In the genomic region with DNA sequence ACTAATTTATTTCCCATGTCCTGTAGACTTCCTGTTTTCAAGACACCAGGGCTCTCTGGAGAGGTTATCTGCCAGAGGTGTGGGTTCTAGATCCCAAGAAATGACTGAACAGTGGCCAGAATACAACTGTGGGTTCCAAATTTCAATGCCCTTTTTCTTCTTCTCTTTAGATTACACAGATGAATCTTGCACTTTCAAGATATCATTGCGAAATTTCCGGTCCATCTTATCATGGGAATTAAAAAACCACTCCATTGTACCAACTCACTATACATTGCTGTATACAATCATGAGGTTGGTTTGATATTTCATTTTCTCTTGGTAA, we compare ENCODE assay signal across 12 cellular contexts. TPM values are rescaled to one million over a fixed set of nuclear protein-coding genes. Genes with fewer than 3 reads are reported as not detected.
A peak's percentile ranks its signal among the peaks of the same experiment; 100 is the strongest.
DNase-seq lines count a peak whose midpoint lies in the region; ATAC-seq lines count a peak whose summit lies in the region.
"Had no signal": no experiment of that assay in that cellular context is flagged by ENCODE, and none has a peak within 500 bp of the region (broad histone marks: within the 10 kb centered on the region; RNA-seq: fewer than 3 reads in every experiment).

No MANE protein-coding gene starts in this region.

- H3K4me3 Mint-ChIP-seq in activated naive CD4-positive, alpha-beta T cell treated with anti-CD3 and anti-CD28 coated beads, Interleukin-2, amount 10 ng/mL, durations not matched to agents 7 days and 5 days: no peak overlapping the region
- H3K4me3 Mint-ChIP-seq in T-cell: peak overlapping the region; percentile 54 to 74 (median 56)
- H3K4me3 Mint-ChIP-seq in dendritic cell treated with granulocyte-macrophage colony-stimulating factor and Interleukin-4, amounts not matched to agents 40 ng/mL and 50 ng/mL, for 4 days: no peak overlapping the region
- H3K4me3 Mint-ChIP-seq in stimulated activated naive CD8-positive, alpha-beta T cell treated with anti-CD3 and anti-CD28 coated beads, Interleukin-15, amount 100 ng/mL, for 72 hours: peak overlapping the region; percentile 82 to 86
- H3K4me3 Mint-ChIP-seq: mesothelial cell of epicardium had no signal

- intact Hi-C loops in dendritic cell treated with granulocyte-macrophage colony-stimulating factor and Interleukin-4, amounts not matched to agents 40 ng/mL and 50 ng/mL, for 4 days (cut with micrococcal nuclease): loop anchor here (10.0 kb wide), 1 partner anchor 200 kb away; no protein-coding TSS in a partner anchor

- DNase-seq in activated naive CD4-positive, alpha-beta T cell treated with anti-CD3 and anti-CD28 coated beads, Interleukin-2, amount 10 ng/mL, durations not matched to agents 7 days and 5 days: no peak
- DNase-seq in activated naive CD4-positive, alpha-beta T cell (lab: John Stamatoyannopoulos, UW): no peak
- DNase-seq in T-cell: no peak
- DNase-seq in stimulated activated naive CD8-positive, alpha-beta T cell treated with anti-CD3 and anti-CD28 coated beads, Interleukin-15, amount 100 ng/mL, for 72 hours: no peak
- DNase-seq: activated CD8-positive, alpha-beta memory T cell treated with anti-CD3 and anti-CD28 coated beads for 24 hours; DMS79; NCI-H2227 treated with DMSO at 0.1 percent for 48 hours had no signal

- H3K27me3 Mint-ChIP-seq in activated naive CD4-positive, alpha-beta T cell treated with anti-CD3 and anti-CD28 coated beads, Interleukin-2, amount 10 ng/mL, durations not matched to agents 7 days and 5 days: no peaks in the 10 kb centered on the region
- no peaks in the 10 kb centered on the region for H3K27me3 Mint-ChIP-seq in T-cell
- no peaks in the 10 kb centered on the region for H3K27me3 Mint-ChIP-seq in dendritic cell treated with granulocyte-macrophage colony-stimulating factor and Interleukin-4, amounts not matched to agents 40 ng/mL and 50 ng/mL, for 4 days
- H3K27me3 Mint-ChIP-seq in stimulated activated naive CD8-positive, alpha-beta T cell treated with anti-CD3 and anti-CD28 coated beads, Interleukin-15, amount 100 ng/mL, for 72 hours: no peaks in the 10 kb centered on the region

- H3K36me3 Mint-ChIP-seq in activated naive CD4-positive, alpha-beta T cell treated with anti-CD3 and anti-CD28 coated beads, Interleukin-2, amount 10 ng/mL, durations not matched to agents 7 days and 5 days: peaks cover 77% of the 10 kb centered on the region
- H3K36me3 Mint-ChIP-seq in T-cell: peaks cover 68% of the 10 kb centered on the region
- peaks cover 80% of the 10 kb centered on the region for H3K36me3 Mint-ChIP-seq in dendritic cell treated with granulocyte-macrophage colony-stimulating factor and Interleukin-4, amounts not matched to agents 40 ng/mL and 50 ng/mL, for 4 days (ENCODE audit: low read depth)

- no peaks in the 10 kb centered on the region for H3K9me3 Mint-ChIP-seq in activated naive CD4-positive, alpha-beta T cell treated with anti-CD3 and anti-CD28 coated beads, Interleukin-2, amount 10 ng/mL, durations not matched to agents 7 days and 5 days
- no peaks in the 10 kb centered on the region for H3K9me3 Mint-ChIP-seq in T-cell
- H3K9me3 Mint-ChIP-seq in dendritic cell treated with granulocyte-macrophage colony-stimulating factor and Interleukin-4, amounts not matched to agents 40 ng/mL and 50 ng/mL, for 4 days: no peaks in the 10 kb centered on the region
- no peaks in the 10 kb centered on the region for H3K9me3 Mint-ChIP-seq in stimulated activated naive CD8-positive, alpha-beta T cell treated with anti-CD3 and anti-CD28 coated beads, Interleukin-15, amount 100 ng/mL, for 72 hours
- H3K9me3 Mint-ChIP-seq: mesothelial cell of epicardium had no signal

- H3K27ac Mint-ChIP-seq in activated naive CD4-positive, alpha-beta T cell treated with anti-CD3 and anti-CD28 coated beads, Interleukin-2, amount 10 ng/mL, durations not matched to agents 7 days and 5 days: peak overlapping the region; percentile 89
- H3K27ac Mint-ChIP-seq in T-cell: peak overlapping the region; percentile 92 to 98
- H3K27ac Mint-ChIP-seq in dendritic cell treated with granulocyte-macrophage colony-stimulating factor and Interleukin-4, amounts not matched to agents 40 ng/mL and 50 ng/mL, for 4 days: peak overlapping the region; percentile 75
- H3K27ac Mint-ChIP-seq in stimulated activated naive CD8-positive, alpha-beta T cell treated with anti-CD3 and anti-CD28 coated beads, Interleukin-15, amount 100 ng/mL, for 72 hours: peak overlapping the region; percentile 95 to 97
- H3K27ac Mint-ChIP-seq: mesothelial cell of epicardium had no signal

- H3K4me1 Mint-ChIP-seq in activated naive CD4-positive, alpha-beta T cell treated with anti-CD3 and anti-CD28 coated beads, Interleukin-2, amount 10 ng/mL, durations not matched to agents 7 days and 5 days: peaks cover 85% of the 10 kb centered on the region
- H3K4me1 Mint-ChIP-seq in T-cell: peaks cover 89 to 92% (median 90%) of the 10 kb centered on the region in 3 donors
- H3K4me1 Mint-ChIP-seq in dendritic cell treated with granulocyte-macrophage colony-stimulating factor and Interleukin-4, amounts not matched to agents 40 ng/mL and 50 ng/mL, for 4 days (ENCODE audit: low read depth): peaks cover 43% of the 10 kb centered on the region
- H3K4me1 Mint-ChIP-seq in stimulated activated naive CD8-positive, alpha-beta T cell treated with anti-CD3 and anti-CD28 coated beads, Interleukin-15, amount 100 ng/mL, for 72 hours: peaks cover 95% of the 10 kb centered on the region

- CTCF ChIA-PET in activated naive CD4-positive, alpha-beta T cell treated with anti-CD3 and anti-CD28 coated beads, Interleukin-2, amount 10 ng/mL, durations not matched to agents 7 days and 5 days (lab: Charles Lee): interaction anchor here (1.6 kb wide), 1 partner anchor 45 kb away, joined by 3 read pairs; no protein-coding TSS in a partner anchor
- CTCF ChIA-PET in T-cell (lab: Charles Lee): no interaction called here

- POLR2A ChIA-PET in T-cell (lab: Charles Lee): no interaction called here

- ATAC-seq in T-cell (replicated peaks in 1 of 4) (no peak), GM18517 (IDR thresholded peaks at IDR 0.05; ENCODE audit: unreplicated experiment) (no peak), HG03045 (IDR thresholded peaks at IDR 0.05; ENCODE audit: unreplicated experiment) (no peak), GM19455 (IDR thresholded peaks at IDR 0.05; ENCODE audit: unreplicated experiment) (no peak)
- peak; percentile 39 for ATAC-seq in stimulated activated naive CD8-positive, alpha-beta T cell treated with anti-CD3 and anti-CD28 coated beads, Interleukin-15, amount 100 ng/mL, for 72 hours

RNA-seq across cellular contexts. Expression of gene IFNAR2, which starts 15.0 kb away (rescaled TPM):
- 10 to 100 TPM; 43.7 to 80.1 (median 71.6) TPM for total RNA-seq in T-cell

RNA-seq across cellular contexts. Expression of gene IL10RB, which starts 21.4 kb away (rescaled TPM):
- 10 to 100 TPM; 19.5 to 29.6 (median 25.6) TPM for total RNA-seq in T-cell

Comparison
In these comparisons a context has a peak if more than half of its experiments do, and no peak if none do; other contexts are left out.
1. H3K4me3 Mint-ChIP-seq: peak in T-cell (3 of 3) and stimulated activated naive CD8-positive, alpha-beta T cell treated with anti-CD3 and anti-CD28 coated beads, Interleukin-15, amount 100 ng/mL, for 72 hours (2 of 2); none in activated naive CD4-positive, alpha-beta T cell treated with anti-CD3 and anti-CD28 coated beads, Interleukin-2, amount 10 ng/mL, durations not matched to agents 7 days and 5 days (single experiment) and dendritic cell treated with granulocyte-macrophage colony-stimulating factor and Interleukin-4, amounts not matched to agents 40 ng/mL and 50 ng/mL, for 4 days (single experiment).
2. Peak in every context shown above with its lines, with median percentiles within 50 percentile points of each other: H3K27ac Mint-ChIP-seq.